Comparison of ENCODE assay signal across 8 cellular contexts in genomic region chr20:35664544-35665206, GRCh38. TPM values are rescaled to one million over a fixed set of nuclear protein-coding genes. Genes with fewer than 3 reads are reported as not detected.
DNase-seq lines count a peak whose midpoint lies in the region; ATAC-seq and TF ChIP-seq lines count a peak whose summit lies in the region.

Gene CPNE1 (minus strand): TSS chr20:35664900. CDS start chr20:35632923, 31,977 bp downstream.
Gene RBM12 (minus strand): TSS chr20:35664900. CDS start chr20:35655322, 9,578 bp downstream.

- H3K27me3 ChIP-seq in A673 (replicated peaks; ENCODE audit: insufficient read depth, low read depth, low read length, poor library complexity) (no peaks in the 10 kb centered on the region), skeletal muscle tissue (ENCODE audit: control insufficient read depth in 3 of 3, insufficient read depth in 3 of 3, low read length in 3 of 3) (no peaks in the 10 kb centered on the region)

- H3K4me3 ChIP-seq in A673 (ENCODE audit: low read depth, low read length, poor library complexity, severe bottlenecking) (peak within 1 kb of the TSS; percentile 69), iPS-18c (ENCODE audit: insufficient read depth, low read depth, low read length) (peak within 1 kb of the TSS; percentile 84), skeletal muscle tissue (ENCODE audit: low read length in 3 of 3) (peak within 1 kb of the TSS; percentile 99)

- H3K4me1 ChIP-seq in A673 (ENCODE audit: insufficient read depth, low read length, poor library complexity, severe bottlenecking) (peaks cover 19% of the 10 kb centered on the region), skeletal muscle tissue (ENCODE audit: control insufficient read depth in 3 of 3, insufficient read depth in 3 of 3, low read length in 3 of 3) (peaks cover 25 to 38% (median 31%) of the 10 kb centered on the region in 3 donors)

- no TSS peak for BruUV-seq in A673 (replicated peaks; lab: Mats Ljungman, UMichigan)

- H3K36me3 ChIP-seq in A673 (ENCODE audit: insufficient read depth, low read length, poor library complexity, severe bottlenecking) = peaks cover 7% of the 10 kb centered on the region
- H3K36me3 ChIP-seq in skeletal muscle tissue (ENCODE audit: control insufficient read depth in 3 of 3, insufficient read depth in 3 of 3, low read length in 3 of 3) = peaks cover 11 to 13% (median 11%) of the 10 kb centered on the region in 3 donors

- POLR2A ChIA-PET in A673 (lab: Charles Lee; ENCODE audit: low non-redundant PET) = interaction anchor here (0.6 kb wide), 1 partner anchor 342 kb away, joined by 4 read pairs; no protein-coding TSS in a partner anchor

- H3K9ac ChIP-seq in skeletal muscle tissue (ENCODE audit: low read depth in 1 of 3, low read length in 3 of 3) = peak within 1 kb of the TSS; percentile 99 to 100 (median 100)

- TF ChIP-seq CTCF in A673 (conservative IDR thresholded peaks at IDR 0.05; ENCODE audit: low read depth, low read length) (no peak), VCaP (conservative IDR thresholded peaks at IDR 0.05) (no peak)

- intact Hi-C loops in A673 (cut with micrococcal nuclease; ENCODE audit: unreplicated experiment) = no loop called here

- in situ Hi-C loops in T47D (cut with HindIII; ENCODE audit: low pct_unique_long_range_greater_than_20kb, low sequenced_read_pairs) = no loop called here

- CTCF ChIA-PET in A673 (lab: Charles Lee) = no interaction called here

- H3K27ac ChIP-seq in A673 (ENCODE audit: low read depth, low read length, poor library complexity, severe bottlenecking) (peak within 1 kb of the TSS; percentile 97), VCaP (peak within 1 kb of the TSS; percentile 97), skeletal muscle tissue (ENCODE audit: low read depth, low read length) (peak within 1 kb of the TSS; percentile 98)

- ATAC-seq in GM18868 (IDR thresholded peaks at IDR 0.05; ENCODE audit: unreplicated experiment) = peak; percentile 79
- peak; percentile 78 for ATAC-seq in HG03108 (IDR thresholded peaks at IDR 0.05; ENCODE audit: unreplicated experiment)

- no peaks in the 10 kb centered on the region for H3K9me3 ChIP-seq in A673 (ENCODE audit: low read depth, low read length, poor library complexity, severe bottlenecking)
- H3K9me3 ChIP-seq in iPS-18c (ENCODE audit: control insufficient read depth, insufficient read depth, low read length) = no peaks in the 10 kb centered on the region
- no peaks in the 10 kb centered on the region for H3K9me3 ChIP-seq in skeletal muscle tissue (ENCODE audit: control insufficient read depth in 3 of 3, low read length in 3 of 3)

- peak; percentile 96 for DNase-seq in A673 (ENCODE audit: low spot score)
- peak; percentile 97 for DNase-seq in NCI-H2196 treated with DMSO at 0.1 percent for 48 hours (lab: John Stamatoyannopoulos, UW; ENCODE audit: unreplicated experiment)
- DNase-seq in T47D (ENCODE audit: low read depth in 1 of 2, low spot score in 1 of 2) = peak; percentile 96

RNA-seq across cellular contexts. Expression of gene CPNE1, which starts in this region (rescaled TPM):
- 273 TPM in 2 replicates for total RNA-seq in A673 (2021)
- 116 TPM for total RNA-seq in skeletal muscle tissue

RNA-seq across cellular contexts. Expression of gene RBM12, which starts in this region (rescaled TPM):
- total RNA-seq in A673 (2021) (114 and 124 TPM in 2 replicates), skeletal muscle tissue (38.6 TPM)

Comparison
In these comparisons a context has a peak if more than half of its experiments do, and no peak if none do; other contexts are left out.
1. Peak in every context shown above with its lines: DNase-seq, ATAC-seq, H3K4me3 ChIP-seq and H3K27ac ChIP-seq.